Comparison of ENCODE assay signal across 17 cellular contexts in genomic region chr18:5457467-5457957, GRCh38.
DNase-seq lines count a peak whose midpoint lies in the region; ATAC-seq and TF ChIP-seq lines count a peak whose summit lies in the region.
"Had no signal": no experiment of that assay in that cellular context is flagged by ENCODE, and none has a peak within 500 bp of the region (broad histone marks: within the 10 kb centered on the region; RNA-seq: fewer than 3 reads in every experiment).

No MANE protein-coding gene starts in this region.

- ATAC-seq in HG02885 (IDR thresholded peaks at IDR 0.05; ENCODE audit: poor library complexity, unreplicated experiment) = no peak
- no peak for ATAC-seq in sciatic nerve
- ATAC-seq in HG03108 (IDR thresholded peaks at IDR 0.05; ENCODE audit: unreplicated experiment) = no peak
- ATAC-seq: K562, left colon had no signal

- TF ChIP-seq CTCF in CD14-positive monocyte (IDR thresholded peaks at IDR 0.05) (no peak), mesothelial cell of epicardium (IDR thresholded peaks at IDR 0.05; ENCODE audit: unreplicated experiment) (no peak), prostate gland (IDR thresholded peaks at IDR 0.05) (no peak)

- TF ChIP-seq POLR2A in prostate gland (IDR thresholded peaks at IDR 0.05) = no peak

- no peaks in the 10 kb centered on the region for H3K27me3 ChIP-seq in prostate gland (replicated peaks; ENCODE audit: insufficient read depth)
- H3K27me3 ChIP-seq: BLaER1 treated with 17β-estradiol and CSF1 and Interleukin-3, amounts not matched to agents 10 nM and 100 nM; sigmoid colon had no signal

- no peaks in the 10 kb centered on the region for H3K9me3 ChIP-seq in prostate gland
- H3K9me3 ChIP-seq: BLaER1 treated with 17β-estradiol and CSF1 and Interleukin-3, amounts not matched to agents 10 nM and 100 nM; sigmoid colon had no signal

- POLR2A ChIA-PET in activated CD4-positive, alpha-beta memory T cell treated with anti-CD3 and anti-CD28 coated beads for 36 hours (lab: Charles Lee) = no interaction called here

- 80% methylated on average over 7 of the region's 7 CpGs for WGBS in prostate gland

- CTCF ChIA-PET in activated CD4-positive, alpha-beta memory T cell treated with anti-CD3 and anti-CD28 coated beads for 36 hours (lab: Charles Lee) = no interaction called here

- DNase-seq in CD14-positive monocyte (ENCODE audit: low spot score) (no peak), D341Med (ENCODE audit: low spot score) (peak; percentile 37), mesothelial cell of epicardium (ENCODE audit: low spot score in 2 of 2, unreplicated experiment in 2 of 2) (no peak), prostate gland (ENCODE audit: low spot score) (no peak), sciatic nerve (ENCODE audit: low spot score) (no peak)
- no peak for DNase-seq in activated CD4-positive, alpha-beta memory T cell treated with anti-CD3 and anti-CD28 coated beads for 36 hours
- DNase-seq: activated CD4-positive, alpha-beta T cell treated with anti-CD3 and anti-CD28 coated beads for 1 hour; erythroblast; left colon; NCI-H1105 treated with DMSO at 0.1 percent for 48 hours; OCI-M1; sigmoid colon had no signal

- H3K4me1 ChIP-seq in prostate gland (replicated peaks) = no peaks in the 10 kb centered on the region

- H3K27ac Mint-ChIP-seq in CD14-positive monocyte = peak overlapping the region; percentile 80 to 89 (median 86)
- peak overlapping the region; percentile 25 for H3K27ac Mint-ChIP-seq in activated CD4-positive, alpha-beta memory T cell treated with anti-CD3 and anti-CD28 coated beads for 36 hours
- H3K27ac Mint-ChIP-seq in mesothelial cell of epicardium = peak overlapping the region; percentile 88
- H3K27ac Mint-ChIP-seq: stimulated activated memory B cell treated with anti-CD40 and anti-IgM and Interleukin-4, amounts not matched to agents 10 μg/mL and 1 μg/mL and 100 μg/mL, for 72 hours had no signal

- intact Hi-C loops in CD14-positive monocyte (cut with micrococcal nuclease) = loop anchor here in 1 of 2 donors (5.0 kb wide), 1 partner anchor 160 kb away; the partner anchor contains the start of gene ZBTB14
- intact Hi-C loops in activated CD4-positive, alpha-beta memory T cell treated with anti-CD3 and anti-CD28 coated beads for 36 hours (cut with micrococcal nuclease) = loop anchor here (10.0 kb wide), 1 partner anchor 163 kb away; the partner anchor contains the start of gene ZBTB14
- intact Hi-C loops in prostate gland (cut with DNase I) = loop anchor here (5.0 kb wide), 1 partner anchor 85 kb away; the partner anchor contains the start of gene EPB41L3
- intact Hi-C loops in sciatic nerve (cut with DNase I) = no loop called here

- H3K36me3 Mint-ChIP-seq in CD14-positive monocyte (peaks cover 0 to 9% of the 10 kb centered on the region in 2 donors), mesothelial cell of epicardium (no peaks in the 10 kb centered on the region)
- no peaks in the 10 kb centered on the region for H3K36me3 Mint-ChIP-seq in activated CD4-positive, alpha-beta memory T cell treated with anti-CD3 and anti-CD28 coated beads for 36 hours
- H3K36me3 Mint-ChIP-seq: stimulated activated memory B cell treated with anti-CD40 and anti-IgM and Interleukin-4, amounts not matched to agents 10 μg/mL and 1 μg/mL and 100 μg/mL, for 72 hours had no signal

- H3K4me3 Mint-ChIP-seq in CD14-positive monocyte = peak overlapping the region in 1 of 2 donors; percentile 83
- H3K4me3 Mint-ChIP-seq in activated CD4-positive, alpha-beta memory T cell treated with anti-CD3 and anti-CD28 coated beads for 36 hours = no peak overlapping the region
- H3K4me3 Mint-ChIP-seq in mesothelial cell of epicardium = peak overlapping the region; percentile 53

- H3K9me3 Mint-ChIP-seq in CD14-positive monocyte = no peaks in the 10 kb centered on the region
- H3K9me3 Mint-ChIP-seq in activated CD4-positive, alpha-beta memory T cell treated with anti-CD3 and anti-CD28 coated beads for 36 hours = no peaks in the 10 kb centered on the region
- no peaks in the 10 kb centered on the region for H3K9me3 Mint-ChIP-seq in mesothelial cell of epicardium
- H3K9me3 Mint-ChIP-seq: stimulated activated memory B cell treated with anti-CD40 and anti-IgM and Interleukin-4, amounts not matched to agents 10 μg/mL and 1 μg/mL and 100 μg/mL, for 72 hours had no signal

- no peak overlapping the region for H3K27ac ChIP-seq in prostate gland

- H3K4me1 Mint-ChIP-seq in CD14-positive monocyte = peaks cover 44% of the 10 kb centered on the region
- H3K4me1 Mint-ChIP-seq in activated CD4-positive, alpha-beta memory T cell treated with anti-CD3 and anti-CD28 coated beads for 36 hours (ENCODE audit: low read depth) = peaks cover 2% of the 10 kb centered on the region
- peaks cover 44% of the 10 kb centered on the region for H3K4me1 Mint-ChIP-seq in mesothelial cell of epicardium
- H3K4me1 Mint-ChIP-seq: stimulated activated memory B cell treated with anti-CD40 and anti-IgM and Interleukin-4, amounts not matched to agents 10 μg/mL and 1 μg/mL and 100 μg/mL, for 72 hours had no signal

- H3K4me3 ChIP-seq in prostate gland = no peak overlapping the region
- H3K4me3 ChIP-seq: BLaER1 treated with 17β-estradiol and CSF1 and Interleukin-3, amounts not matched to agents 10 nM and 100 nM; K562 had no signal

- no peaks in the 10 kb centered on the region for H3K36me3 ChIP-seq in prostate gland
- H3K36me3 ChIP-seq: BLaER1 treated with 17β-estradiol and CSF1 and Interleukin-3, amounts not matched to agents 10 nM and 100 nM; sigmoid colon had no signal

- peaks cover 0 to 2% (median 2%) of the 10 kb centered on the region in 3 donors for H3K27me3 Mint-ChIP-seq in CD14-positive monocyte (ENCODE audit: low read depth in 3 of 3)
- H3K27me3 Mint-ChIP-seq in activated CD4-positive, alpha-beta memory T cell treated with anti-CD3 and anti-CD28 coated beads for 36 hours = no peaks in the 10 kb centered on the region
- H3K27me3 Mint-ChIP-seq in mesothelial cell of epicardium (ENCODE audit: low read depth) = no peaks in the 10 kb centered on the region
- H3K27me3 Mint-ChIP-seq: stimulated activated memory B cell treated with anti-CD40 and anti-IgM and Interleukin-4, amounts not matched to agents 10 μg/mL and 1 μg/mL and 100 μg/mL, for 72 hours had no signal

Comparison
In these comparisons a context has a peak if more than half of its experiments do, and no peak if none do; other contexts are left out.
1. H3K27ac Mint-ChIP-seq: peak in every context shown above with its lines; median percentile 88 in mesothelial cell of epicardium; 86 in CD14-positive monocyte; 25 in activated CD4-positive, alpha-beta memory T cell treated with anti-CD3 and anti-CD28 coated beads for 36 hours.